Comparison of ENCODE assay signal across 13 cellular contexts in genomic region chrX:150234126-150234525, GRCh38.
DNase-seq lines count a peak whose midpoint lies in the region; TF ChIP-seq lines count a peak whose summit lies in the region.
"Had no signal": no experiment of that assay in that cellular context is flagged by ENCODE, and none has a peak within 500 bp of the region (broad histone marks: within the 10 kb centered on the region; RNA-seq: fewer than 3 reads in every experiment).

No MANE protein-coding gene starts in this region.

- H3K4me1 Mint-ChIP-seq in type B pancreatic cell (ENCODE audit: unreplicated experiment), result no peaks in the 10 kb centered on the region

- POLR2A ChIA-PET in SK-N-SH (lab: Yijun Ruan, JAX), result no interaction called here

- DNase-seq in HS-27A (ENCODE audit: low read depth), result peak; percentile 78
- DNase-seq in SK-N-SH, result no peak
- DNase-seq in coronary artery (ENCODE audit: low spot score), result peak; percentile 26
- peak; percentile 10 for DNase-seq in type B pancreatic cell (ENCODE audit: extremely low spot score, unreplicated experiment)
- DNase-seq in retina, result no peak
- no peak for DNase-seq in activated CD8-positive, alpha-beta memory T cell treated with anti-CD3 and anti-CD28 coated beads, Interleukin-2, amount 50 U/mL, for 48 hours
- DNase-seq in NCI-H128 (lab: John Stamatoyannopoulos, UW; ENCODE audit: unreplicated experiment), result no peak
- DNase-seq: CD8-positive, alpha-beta T cell; DMS79 treated with DMSO at 0.1 percent for 48 hours; Karpas-422; NCI-H146; NCI-H2081 treated with DMSO at 0.1 percent for 48 hours; PC-9 had no signal

- TF ChIP-seq EP300 in SK-N-SH (IDR thresholded peaks at IDR 0.05; ENCODE audit: borderline replicate concordance in 1 of 2, low read depth in 1 of 2, low read length in 1 of 2), result no peak

- H3K4me3 Mint-ChIP-seq in type B pancreatic cell, result no peak overlapping the region
- H3K4me3 Mint-ChIP-seq: CD8-positive, alpha-beta T cell had no signal

- H3K79me2 ChIP-seq in SK-N-SH (ENCODE audit: insufficient read depth), result no peaks in the 10 kb centered on the region

- peaks cover 4% of the 10 kb centered on the region for H3F3A ChIP-seq in SK-N-SH (replicated peaks; ENCODE audit: insufficient read depth)

- no peaks in the 10 kb centered on the region for H3K27me3 ChIP-seq in SK-N-SH (ENCODE audit: insufficient read depth)

- no peak overlapping the region for H3K4me2 ChIP-seq in SK-N-SH
- H3K4me2 ChIP-seq: PC-9 had no signal

- no peaks in the 10 kb centered on the region; a peak in 1 of 4 replicates for H3K4me1 ChIP-seq in SK-N-SH (ENCODE audit: control insufficient read depth in 1 of 2, insufficient read depth in 2 of 2, low read depth in 1 of 2, low read length in 1 of 2)

- no peak overlapping the region for H3K27ac Mint-ChIP-seq in type B pancreatic cell
- H3K27ac Mint-ChIP-seq: CD8-positive, alpha-beta T cell had no signal

- TF ChIP-seq RAD21 in SK-N-SH (IDR thresholded peaks at IDR 0.05; ENCODE audit: low read length), result no peak

- H3K9me3 ChIP-seq in SK-N-SH, result no peaks in the 10 kb centered on the region; the same call in 1 of the 2 replicates

- no peaks in the 10 kb centered on the region for H3K36me3 ChIP-seq in SK-N-SH (replicated peaks in 1 of 2; ENCODE audit: control insufficient read depth in 1 of 2, insufficient read depth in 2 of 2, low read length in 1 of 2)

- H3K4me3 ChIP-seq in SK-N-SH (ENCODE audit: low read depth in 2 of 2, low read length in 1 of 2) (no peak overlapping the region), coronary artery (no peak overlapping the region)
- H3K4me3 ChIP-seq: PC-9 had no signal

- no peaks in the 10 kb centered on the region for H4K20me1 ChIP-seq in SK-N-SH (ENCODE audit: insufficient read depth)

- H2AFZ ChIP-seq in SK-N-SH (ENCODE audit: low read depth), result no peak overlapping the region
- H2AFZ ChIP-seq: PC-9 had no signal

- CTCF ChIA-PET in SK-N-SH (lab: Yijun Ruan, JAX), result no interaction called here

- H3K9me3 Mint-ChIP-seq in type B pancreatic cell, result peaks cover 4% of the 10 kb centered on the region
- H3K9me3 Mint-ChIP-seq: CD8-positive, alpha-beta T cell had no signal

- 22% methylated on average over 2 of the region's 3 CpGs for WGBS in SK-N-SH (ENCODE audit: low lambda C conversion rate)

- no peaks in the 10 kb centered on the region for H3K27me3 Mint-ChIP-seq in type B pancreatic cell

- no peak overlapping the region for H3K9ac ChIP-seq in SK-N-SH

- no peaks in the 10 kb centered on the region for H3K36me3 Mint-ChIP-seq in type B pancreatic cell
- H3K36me3 Mint-ChIP-seq: CD8-positive, alpha-beta T cell had no signal

- H3K9me2 ChIP-seq in SK-N-SH, result no peaks in the 10 kb centered on the region

- TF ChIP-seq CTCF in SK-N-SH (IDR thresholded peaks at IDR 0.05) (no peak), coronary artery (IDR thresholded peaks at IDR 0.05) (no peak), type B pancreatic cell (conservative IDR thresholded peaks at IDR 0.05) (no peak)

- H3K27ac ChIP-seq in SK-N-SH (ENCODE audit: low read depth in 2 of 2, low read length in 1 of 2) (no peak overlapping the region), coronary artery (no peak overlapping the region)
- H3K27ac ChIP-seq: PC-9 had no signal

TF ChIP-seq in SK-N-SH, 30 proteins besides CTCF, POLR2A, EP300 and RAD21:
- TF ChIP-seq, protein P1, sequence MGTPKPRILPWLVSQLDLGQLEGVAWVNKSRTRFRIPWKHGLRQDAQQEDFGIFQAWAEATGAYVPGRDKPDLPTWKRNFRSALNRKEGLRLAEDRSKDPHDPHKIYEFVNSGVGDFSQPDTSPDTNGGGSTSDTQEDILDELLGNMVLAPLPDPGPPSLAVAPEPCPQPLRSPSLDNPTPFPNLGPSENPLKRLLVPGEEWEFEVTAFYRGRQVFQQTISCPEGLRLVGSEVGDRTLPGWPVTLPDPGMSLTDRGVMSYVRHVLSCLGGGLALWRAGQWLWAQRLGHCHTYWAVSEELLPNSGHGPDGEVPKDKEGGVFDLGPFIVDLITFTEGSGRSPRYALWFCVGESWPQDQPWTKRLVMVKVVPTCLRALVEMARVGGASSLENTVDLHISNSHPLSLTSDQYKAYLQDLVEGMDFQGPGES (IDR thresholded peaks at IDR 0.05; ENCODE audit: low read depth, low read length), result no peak
- TF ChIP-seq TEAD4 (IDR thresholded peaks at IDR 0.05; ENCODE audit: borderline replicate concordance, insufficient read depth), result peak; percentile 16; the same call in 1 of the 2 replicates
- peak; percentile 49; the same call in 1 of the 2 replicates for TF ChIP-seq NFIC (IDR thresholded peaks at IDR 0.05; ENCODE audit: borderline replicate concordance)
- TF ChIP-seq PBX3 (IDR thresholded peaks at IDR 0.05), result peak; percentile 13; the same call in 1 of the 2 replicates
- peak; percentile 26; the same call in 1 of the 2 replicates for TF ChIP-seq JUND (IDR thresholded peaks at IDR 0.05)

Comparison
In these comparisons a context has a peak if more than half of its experiments do, and no peak if none do; other contexts are left out.
1. DNase-seq: peak in HS-27A (single experiment), coronary artery (single experiment) and type B pancreatic cell (single experiment); none in SK-N-SH (single experiment), retina (single experiment), activated CD8-positive, alpha-beta memory T cell treated with anti-CD3 and anti-CD28 coated beads, Interleukin-2, amount 50 U/mL, for 48 hours (single experiment) and NCI-H128 (single experiment).